Comparison of ENCODE assay signal across 8 cellular contexts in genomic region chr6:163416380-163416629, GRCh38. TPM values are rescaled to one million over a fixed set of nuclear protein-coding genes. Genes with fewer than 3 reads are reported as not detected.
DNase-seq lines count a peak whose midpoint lies in the region; ATAC-seq and TF ChIP-seq lines count a peak whose summit lies in the region.

No MANE protein-coding gene starts in this region.

- no peaks in the 10 kb centered on the region for H3K79me1 ChIP-seq in H9 (ENCODE audit: insufficient read depth, low read depth, low read length, poor library complexity, severe bottlenecking)

- no peak overlapping the region for H4K5ac ChIP-seq in H9 (ENCODE audit: insufficient read length, low read depth, low read length)

- H3K4me3 ChIP-seq in foreskin fibroblast (ENCODE audit: low read depth in 1 of 2, low read length in 2 of 2) (peak overlapping the region; percentile 62 to 84), skin epidermis (peak overlapping the region; percentile 66 to 99 (median 81))

- H3K79me2 ChIP-seq in H9 (ENCODE audit: insufficient read depth, low read length): peaks cover 27% of the 10 kb centered on the region

- H4K20me1 ChIP-seq in H9 (ENCODE audit: control insufficient read depth, insufficient read depth, insufficient read length): no peaks in the 10 kb centered on the region

- H3K23me2 ChIP-seq in H9 (ENCODE audit: insufficient read length, low read depth, low read length, poor library complexity, severe bottlenecking): peaks cover 9% of the 10 kb centered on the region

- no peak overlapping the region for H2BK20ac ChIP-seq in H9 (ENCODE audit: low read depth, low read length, poor library complexity, severe bottlenecking)

- no peak overlapping the region for H2BK15ac ChIP-seq in H9 (ENCODE audit: low read depth, low read length)

- DNase-seq in H9 (no peak), T-helper 17 cell (no peak), foreskin fibroblast (no peak), A172 (ENCODE audit: low spot score) (no peak)
- DNase-seq in activated CD4-positive, alpha-beta T cell treated with anti-CD3 and anti-CD28 coated beads, Interleukin-2, amount 50 U/mL, for 4 hours: no peak

- H3K9me3 ChIP-seq in H9 (ENCODE audit: control insufficient read depth, low read depth, low read length) (no peaks in the 10 kb centered on the region), T-helper 17 cell (ENCODE audit: control insufficient read depth, low read length, poor library complexity, severe bottlenecking) (no peaks in the 10 kb centered on the region)

- H3K27ac Mint-ChIP-seq in H9 (peak overlapping the region in 2 of 3 experiments; percentile 44 to 92; a peak in 4 of 7 replicates), T-helper 17 cell (peak overlapping the region; percentile 94)

- H3K56ac ChIP-seq in H9 (ENCODE audit: insufficient read length, low read depth, low read length): no peak overlapping the region

- H2BK120ac ChIP-seq in H9 (ENCODE audit: low read depth, low read length, poor library complexity, severe bottlenecking): no peak overlapping the region

- no peak overlapping the region for H3T11ph ChIP-seq in H9 (ENCODE audit: low read length)

- H3K9me3 Mint-ChIP-seq in H9: no peaks in the 10 kb centered on the region; a peak in 1 of 5 replicates

- no peak overlapping the region for H4K8ac ChIP-seq in H9 (replicated peaks; ENCODE audit: insufficient read length, low read depth, low read length)

- peak overlapping the region; percentile 95 for H3K4me2 ChIP-seq in H9 (ENCODE audit: insufficient read depth, insufficient read length, low read length)

- no peaks in the 10 kb centered on the region for H3K27me3 ChIP-seq in H9 (ENCODE audit: insufficient read depth, low read length)

- H3K4me3 Mint-ChIP-seq in H9 (peak overlapping the region; percentile 86 to 93), T-helper 17 cell (peak overlapping the region; percentile 94)

- H3K4me1 Mint-ChIP-seq in H9 (peaks cover 49 to 51% of the 10 kb centered on the region in 2 experiments), T-helper 17 cell (peaks cover 43% of the 10 kb centered on the region)

- no peak overlapping the region for H3K18ac ChIP-seq in H9 (ENCODE audit: insufficient read length, low read depth, low read length)

- no peak overlapping the region for H3K4ac ChIP-seq in H9 (ENCODE audit: low read depth, low read length)

- no peaks in the 10 kb centered on the region for H3K27me3 Mint-ChIP-seq in H9 (ENCODE audit: low read depth)
- H3K27me3 Mint-ChIP-seq in T-helper 17 cell: no peaks in the 10 kb centered on the region

- H2BK12ac ChIP-seq in H9 (ENCODE audit: insufficient read length, low read depth, low read length): no peak overlapping the region

- H3K27ac ChIP-seq in H9 (ENCODE audit: insufficient read length, low read depth, low read length): peak overlapping the region; percentile 79
- peak overlapping the region in 20 of 21 experiments; percentile 89 to 99 (median 96) for H3K27ac ChIP-seq in skin epidermis

- H3K36me3 Mint-ChIP-seq in H9 (ENCODE audit: insufficient read depth in 1 of 3, low read depth in 3 of 3): peaks cover 2 to 10% (median 5%) of the 10 kb centered on the region in 3 experiments; a peak in 4 of 7 replicates
- no peaks in the 10 kb centered on the region for H3K36me3 Mint-ChIP-seq in T-helper 17 cell (ENCODE audit: low read depth)

- TF ChIP-seq CTCF in H9 (conservative IDR thresholded peaks at IDR 0.05) (no peak), foreskin fibroblast (IDR thresholded peaks at IDR 0.05; ENCODE audit: low read depth, low read length) (no peak)

- H2AK5ac ChIP-seq in H9 (ENCODE audit: insufficient read length, low read length): no peak overlapping the region

- ATAC-seq in T-helper 17 cell (no peak), GM18498 (IDR thresholded peaks at IDR 0.05; ENCODE audit: unreplicated experiment) (no peak), GM21737 (IDR thresholded peaks at IDR 0.05; ENCODE audit: unreplicated experiment) (no peak)

- no peak overlapping the region for H2AFZ ChIP-seq in H9 (ENCODE audit: low read length)

- no peak overlapping the region for H2BK5ac ChIP-seq in H9 (ENCODE audit: insufficient read length, low read length)

- no CpG with 5 or more reads among the region's 7 CpGs for WGBS in H9 (ENCODE audit: extremely low coverage, insufficient read length, low lambda C conversion rate)

- H3K9ac ChIP-seq in H9 (ENCODE audit: extremely low read depth, insufficient read length, low read length): peak overlapping the region; percentile 84

- peaks cover 2% of the 10 kb centered on the region; the same call in 1 of the 2 replicates for H3K4me1 ChIP-seq in H9 (ENCODE audit: insufficient read depth, low read length)

- no peak overlapping the region for H3K23ac ChIP-seq in H9 (ENCODE audit: insufficient read length, low read depth, low read length)

- no peak overlapping the region for H4K91ac ChIP-seq in H9 (ENCODE audit: insufficient read length, low read depth, low read length)

- no peak overlapping the region for H3K14ac ChIP-seq in H9 (ENCODE audit: insufficient read depth, low read length)

RNA-seq across cellular contexts. Expression of gene QKI, which starts 1.8 kb away (rescaled TPM):
- total RNA-seq in H9 (2021) (176 TPM in 2 replicates), T-helper 17 cell (10 to 100 TPM; 87.4 to 95.3 TPM)
- 62.7 and 81.2 TPM in 2 replicates for total RNA-seq in A172 (2014; rRNA removed; shearing (Covaris generic))
